1 cellular context compared by ENCODE assay signal in the genomic region with DNA sequence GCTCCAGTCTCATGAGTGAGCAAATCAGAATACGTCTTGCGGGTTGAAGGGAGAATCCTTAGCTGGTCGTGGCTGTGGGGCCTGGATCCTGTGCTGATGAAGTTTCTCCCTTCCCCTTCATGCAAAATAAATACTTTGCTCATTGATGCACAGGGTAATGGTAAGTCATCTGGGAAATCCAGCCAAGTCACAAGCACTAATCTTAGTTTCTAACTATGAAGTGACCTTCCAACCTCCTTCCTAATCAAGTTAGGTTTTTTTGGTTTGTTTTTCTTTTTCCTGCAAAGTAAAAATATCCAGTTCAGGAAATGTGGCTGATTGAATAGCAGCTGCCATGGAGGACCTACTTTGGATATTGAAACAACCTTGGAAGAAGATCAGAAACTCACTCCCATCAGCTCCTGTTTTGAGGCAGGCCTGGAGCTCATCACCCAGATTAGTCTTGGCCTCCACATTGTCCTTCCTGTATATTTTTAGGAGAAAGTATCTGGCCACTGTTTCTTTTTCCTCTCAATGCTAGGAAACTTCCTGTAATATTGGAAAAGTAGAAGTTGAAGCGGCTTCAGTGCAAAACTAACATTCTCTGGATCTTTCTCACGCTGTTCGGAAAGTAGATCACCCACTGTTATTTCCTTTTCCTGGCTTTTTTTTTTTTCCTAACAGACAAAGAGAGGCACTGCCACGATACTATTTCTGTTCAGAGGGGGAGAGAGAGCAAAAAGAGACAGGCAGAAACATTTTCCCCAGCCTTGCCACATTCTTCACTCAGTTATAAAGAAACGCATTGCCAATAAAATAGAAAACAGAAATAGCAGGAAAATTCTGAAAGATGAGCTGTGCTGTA.
TF ChIP-seq lines count a peak whose summit lies in the region.

No MANE protein-coding gene starts in this region.

TF ChIP-seq in GM23338, 12 proteins besides CTCF, POLR2A, EP300 and RAD21 (continued from another document):
- TF ChIP-seq ZNF462 (CRISPR knock-in tag; IDR thresholded peaks at IDR 0.05) (no peak), JUNB (IDR thresholded peaks at IDR 0.05; ENCODE audit: unreplicated experiment) (no peak), STAT1 (IDR thresholded peaks at IDR 0.05; ENCODE audit: unreplicated experiment) (no peak), EZH2 (IDR thresholded peaks at IDR 0.05; ENCODE audit: low read depth, unreplicated experiment) (no peak), ZNF331 (CRISPR knock-in tag; IDR thresholded peaks at IDR 0.05; ENCODE audit: low read depth) (no peak), REST (IDR thresholded peaks at IDR 0.05; ENCODE audit: unreplicated experiment) (no peak)
TF ChIP-seq in GM23338: peak in this region for 0.
